In the genomic region with DNA sequence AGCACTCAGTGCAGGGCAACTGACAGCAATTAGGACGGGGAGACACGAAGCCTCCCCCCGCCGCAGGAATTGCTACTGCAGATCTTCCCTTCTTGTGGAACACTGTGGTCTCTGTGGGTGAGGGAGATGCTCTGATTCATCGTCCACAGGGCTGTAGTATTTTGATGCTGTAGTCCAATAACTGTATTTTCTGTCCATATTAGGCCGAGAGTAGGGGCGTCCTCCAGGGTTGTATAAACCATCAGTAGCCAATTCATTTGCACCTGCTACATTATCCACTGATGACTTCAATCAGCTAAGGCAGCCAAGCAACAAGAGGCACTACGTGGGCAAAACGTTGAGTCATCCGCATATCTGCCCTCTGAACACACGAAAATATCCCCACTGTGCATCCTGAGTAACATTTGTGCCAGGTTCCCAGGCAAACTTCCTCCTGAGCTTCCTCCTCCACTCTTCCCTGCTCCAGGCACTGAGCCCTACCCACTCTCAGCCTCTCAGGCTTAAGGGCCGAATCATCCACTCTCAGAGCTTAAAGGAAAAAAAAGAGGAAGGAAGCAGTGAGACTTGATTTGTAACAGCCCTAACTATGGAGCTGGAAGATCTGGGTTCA, we compare ENCODE assay signal across 8 cellular contexts.
DNase-seq lines count a peak whose midpoint lies in the region; ATAC-seq and TF ChIP-seq lines count a peak whose summit lies in the region.

No MANE protein-coding gene starts in this region.

- H3K4me1 Mint-ChIP-seq in stimulated activated naive CD8-positive, alpha-beta T cell treated with anti-CD3 and anti-CD28 coated beads, Interleukin-15, Interleukin-2, amounts not matched to agents 100 ng/mL and 50 ng/mL, for 24 hours (ENCODE audit: low read depth): peaks cover 61% of the 10 kb centered on the region

- H3K36me3 Mint-ChIP-seq in stimulated activated naive CD8-positive, alpha-beta T cell treated with anti-CD3 and anti-CD28 coated beads, Interleukin-15, Interleukin-2, amounts not matched to agents 100 ng/mL and 50 ng/mL, for 24 hours (ENCODE audit: low read depth): peaks cover 7% of the 10 kb centered on the region

- TF ChIP-seq CTCF in fibroblast of villous mesenchyme (IDR thresholded peaks at IDR 0.05; ENCODE audit: insufficient read depth, low read depth, low read length): no peak
- TF ChIP-seq CTCF in ovary (IDR thresholded peaks at IDR 0.05): no peak

- ATAC-seq in GM18520 (IDR thresholded peaks at IDR 0.05; ENCODE audit: unreplicated experiment): no peak

- TF ChIP-seq EP300 in ovary (IDR thresholded peaks at IDR 0.05): no peak

- 57 to 73% (median 64%) methylated on average over 12 of the region's 12 CpGs for WGBS in ovary, 3 donors

- peak overlapping the region; percentile 50 for H3K27ac ChIP-seq in SJCRH30
- H3K27ac ChIP-seq in ovary: no peak overlapping the region

- peak overlapping the region; percentile 78 for H3K27ac Mint-ChIP-seq in stimulated activated naive CD8-positive, alpha-beta T cell treated with anti-CD3 and anti-CD28 coated beads, Interleukin-15, Interleukin-2, amounts not matched to agents 100 ng/mL and 50 ng/mL, for 24 hours

- H3K4me3 ChIP-seq in SJCRH30 (no peak overlapping the region), fibroblast of villous mesenchyme (ENCODE audit: low read depth, low read length) (no peak overlapping the region), ovary (no peak overlapping the region)

- intact Hi-C loops in ovary (cut with DNase I): no loop called here

- H3K9me3 Mint-ChIP-seq in stimulated activated naive CD8-positive, alpha-beta T cell treated with anti-CD3 and anti-CD28 coated beads, Interleukin-15, Interleukin-2, amounts not matched to agents 100 ng/mL and 50 ng/mL, for 24 hours: peaks cover 8% of the 10 kb centered on the region

- H3K27me3 Mint-ChIP-seq in stimulated activated naive CD8-positive, alpha-beta T cell treated with anti-CD3 and anti-CD28 coated beads, Interleukin-15, Interleukin-2, amounts not matched to agents 100 ng/mL and 50 ng/mL, for 24 hours: no peaks in the 10 kb centered on the region

- H3K27me3 ChIP-seq in SJCRH30: no peaks in the 10 kb centered on the region
- no peaks in the 10 kb centered on the region for H3K27me3 ChIP-seq in ovary

- no peak for TF ChIP-seq POLR2A in ovary (IDR thresholded peaks at IDR 0.05)

- H3K9me3 ChIP-seq in SJCRH30 (replicated peaks): no peaks in the 10 kb centered on the region
- H3K9me3 ChIP-seq in ovary: no peaks in the 10 kb centered on the region

- H3K4me3 Mint-ChIP-seq in stimulated activated naive CD8-positive, alpha-beta T cell treated with anti-CD3 and anti-CD28 coated beads, Interleukin-15, Interleukin-2, amounts not matched to agents 100 ng/mL and 50 ng/mL, for 24 hours: no peak overlapping the region

- H3K4me1 ChIP-seq in SJCRH30 (peaks cover 43% of the 10 kb centered on the region), ovary (ENCODE audit: insufficient read depth) (peaks cover 1% of the 10 kb centered on the region)

- DNase-seq in NCI-H2196 (lab: John Stamatoyannopoulos, UW; ENCODE audit: unreplicated experiment) (peak; percentile 42), NCI-H2196 treated with DMSO at 0.1 percent for 48 hours (lab: John Stamatoyannopoulos, UW; ENCODE audit: unreplicated experiment) (no peak), SJCRH30 (peak; percentile 68 to 72), fibroblast of villous mesenchyme (ENCODE audit: low read depth) (peak; percentile 2), SK-N-DZ (ENCODE audit: low spot score) (no peak), ovary (no peak)

- no peaks in the 10 kb centered on the region for H3K36me3 ChIP-seq in SJCRH30
- no peaks in the 10 kb centered on the region for H3K36me3 ChIP-seq in ovary

Comparison
In these comparisons a context has a peak if more than half of its experiments do, and no peak if none do; other contexts are left out.
1. DNase-seq: peak in NCI-H2196 (single experiment), SJCRH30 (2 of 2) and fibroblast of villous mesenchyme (single experiment); none in NCI-H2196 treated with DMSO at 0.1 percent for 48 hours (single experiment), SK-N-DZ (single experiment) and ovary (0 of 5).